Comparison of ENCODE assay signal across 23 cellular contexts in the genomic region with DNA sequence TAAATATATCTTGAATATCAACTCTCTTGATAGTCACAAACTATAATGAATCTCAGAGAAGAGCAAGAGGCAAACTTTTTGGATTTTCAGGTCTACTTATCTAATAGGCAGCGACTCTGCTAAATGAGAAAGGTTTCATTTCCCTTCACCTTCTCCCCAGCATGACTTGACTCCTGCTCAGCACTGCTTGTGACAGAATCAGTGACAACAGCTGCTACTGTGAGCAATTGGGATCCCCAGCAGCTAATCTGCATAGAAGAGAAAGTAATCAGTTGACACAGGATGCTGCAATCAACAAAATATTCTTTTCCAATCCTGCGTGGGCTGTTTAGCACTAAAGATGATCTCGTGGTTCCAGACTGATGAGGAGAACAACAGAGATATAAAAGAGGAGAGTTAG.
"Had no signal": no experiment of that assay in that cellular context is flagged by ENCODE, and none has a peak within 500 bp of the region (broad histone marks: within the 10 kb centered on the region; RNA-seq: fewer than 3 reads in every experiment).

No MANE protein-coding gene starts in this region.

- H3K4me1 ChIP-seq: body of pancreas, parathyroid adenoma, psoas muscle, sigmoid colon, stomach, thyroid gland, upper lobe of right lung had no signal

- H3K9me3 ChIP-seq: body of pancreas, psoas muscle, sigmoid colon, stomach, thyroid gland, upper lobe of right lung had no signal

- ATAC-seq: body of pancreas; left colon; naive thymus-derived CD8-positive, alpha-beta T cell; psoas muscle; stimulated activated naive B cell treated with anti-CD40 and anti-IgM and Interleukin-4, amounts not matched to agents 10 μg/mL and 1 μg/mL and 100 μg/mL, for 72 hours; upper lobe of right lung had no signal

- H3K4me3 ChIP-seq: body of pancreas, psoas muscle, sigmoid colon, smooth muscle cell, stomach, thyroid gland, upper lobe of right lung had no signal

- H3K27ac ChIP-seq: body of pancreas, parathyroid adenoma, psoas muscle, sigmoid colon, stomach, thyroid gland, upper lobe of right lung had no signal

- H3K27me3 ChIP-seq: body of pancreas, sigmoid colon, stomach, thyroid gland, upper lobe of right lung had no signal

- DNase-seq: activated CD4-positive, alpha-beta T cell treated with anti-CD3 and anti-CD28 coated beads for 4 hours; activated CD4-positive, alpha-beta T cell treated with anti-CD3 and anti-CD28 coated beads, Interleukin-2, amount 50 U/mL, for 4 hours; activated effector memory CD4-positive, alpha-beta T cell treated with Interleukin-2 at 50 U/mL for 16 hours; activated naive CD4-positive, alpha-beta T cell treated with Interleukin-2 at 50 U/mL for 16 hours; activated T-cell treated with anti-CD3 and anti-CD28 coated beads for 4 hours; body of pancreas; dermis blood vessel endothelial cell; effector CD4-positive, alpha-beta T cell; kidney; left colon; midbrain; naive thymus-derived CD8-positive, alpha-beta T cell; nucleus accumbens; psoas muscle; sigmoid colon; stimulated activated CD4-positive, alpha-beta T cell treated with anti-CD3 and anti-CD28 coated beads, Interleukin-1b, Interleukin-23, amount 100 ng/mL, for 48 hours; stimulated activated naive B cell treated with anti-CD40 and anti-IgM and Interleukin-4, amounts not matched to agents 10 μg/mL and 1 μg/mL and 100 μg/mL, for 72 hours; stomach; T-helper 2 cell; thyroid gland; upper lobe of right lung had no signal

- H2AFZ ChIP-seq: parathyroid adenoma had no signal

- H3K79me2 ChIP-seq: parathyroid adenoma had no signal

- H3K36me3 ChIP-seq: sigmoid colon, stomach, thyroid gland, upper lobe of right lung had no signal
